In genomic region chr13:113725329-113726105, GRCh38 we compare ENCODE assay signal across 11 cellular contexts. TPM values are rescaled to one million over a fixed set of nuclear protein-coding genes. Genes with fewer than 3 reads are reported as not detected.
DNase-seq lines count a peak whose midpoint lies in the region; ATAC-seq and TF ChIP-seq lines count a peak whose summit lies in the region.
"Not testable (repeated sequence)": the region's sequence is repeated elsewhere in the genome, so short reads cannot be mapped to it uniquely, and the experiment has no call there.
"Had no signal": no experiment of that assay in that cellular context is flagged by ENCODE, and none has a peak within 500 bp of the region (broad histone marks: within the 10 kb centered on the region; RNA-seq: fewer than 3 reads in every experiment).

No MANE protein-coding gene starts in this region.

- H3K27ac ChIP-seq in mammary epithelial cell (ENCODE audit: insufficient read depth, low read depth, low read length); thymus (ENCODE audit: low read depth): not testable (repeated sequence)
- H3K27ac ChIP-seq in heart right ventricle, result peak overlapping the region in 4 of 10 donors; percentile 56 to 85 (median 77)

- H4K20me1 ChIP-seq in mammary epithelial cell (ENCODE audit: insufficient read depth, low read length), result not testable (repeated sequence)

- in situ Hi-C loops in mammary epithelial cell (cut with MboI; ENCODE audit: low sequenced_read_pairs in 2 of 2), result not testable (repeated sequence)

- CTCF ChIA-PET in mammary epithelial cell (lab: Charles Lee; ENCODE audit: low non-redundant PET), result not testable (repeated sequence)

- not testable (repeated sequence) for H3K27me3 Mint-ChIP-seq in activated CD4-positive, alpha-beta T cell treated with anti-CD3 and anti-CD28 coated beads, Interleukin-2, amount 10 ng/mL, durations not matched to agents 24 days and 14 days

- H3K27me3 ChIP-seq in mammary epithelial cell (ENCODE audit: insufficient read depth, low read length) (peaks cover 10% of the 10 kb centered on the region), heart right ventricle (peaks cover 0 to 10% (median 0%) of the 10 kb centered on the region in 7 donors)
- not testable (repeated sequence) for H3K27me3 ChIP-seq in thymus (ENCODE audit: control insufficient read depth, insufficient read depth)

- peaks cover 10% of the 10 kb centered on the region for H3K4me1 ChIP-seq in mammary epithelial cell (ENCODE audit: insufficient read depth, low read length)
- peaks cover 0 to 29% (median 12%) of the 10 kb centered on the region in 9 donors for H3K4me1 ChIP-seq in heart right ventricle
- not testable (repeated sequence) for H3K4me1 ChIP-seq in thymus (ENCODE audit: control insufficient read depth, insufficient read depth, low read length)

- ATAC-seq in heart right ventricle, result not testable (repeated sequence)

- not testable (repeated sequence) for H3K36me3 ChIP-seq in mammary epithelial cell (ENCODE audit: insufficient read depth, low read length); heart right ventricle; thymus (ENCODE audit: control insufficient read depth, insufficient read depth)

- not testable (repeated sequence) for H3K79me2 ChIP-seq in mammary epithelial cell (ENCODE audit: insufficient read depth, low read length)

- intact Hi-C loops in activated CD4-positive, alpha-beta T cell treated with anti-CD3 and anti-CD28 coated beads, Interleukin-2, amount 10 ng/mL, durations not matched to agents 24 days and 14 days (cut with micrococcal nuclease); mammary epithelial cell (cut with micrococcal nuclease); heart right ventricle (cut with DNase I): not testable (repeated sequence)

- H3K9me3 ChIP-seq in mammary epithelial cell (replicated peaks; ENCODE audit: insufficient read depth, low read length); heart right ventricle; thymus (ENCODE audit: control insufficient read depth): not testable (repeated sequence)

- DNase-seq in NCI-H2227 (lab: John Stamatoyannopoulos, UW; ENCODE audit: unreplicated experiment) (peak; percentile 38), heart right ventricle (peak; percentile 60 to 72), occipital lobe (lab: John Stamatoyannopoulos, UW) (peak; percentile 28)
- peak; percentile 87 for DNase-seq in activated CD4-positive, alpha-beta T cell treated with anti-CD3 and anti-CD28 coated beads, Interleukin-2, amount 10 ng/mL, durations not matched to agents 24 days and 14 days
- peak; percentile 54 to 67 for DNase-seq in activated T-helper 1 cell treated with anti-CD3 and anti-CD28 coated beads, Interleukin-2, amount 50 U/mL, for 16 hours (ENCODE audit: low read depth in 1 of 2, low spot score in 1 of 2)
- DNase-seq in mammary epithelial cell, result not testable (repeated sequence)
- DNase-seq in stimulated activated CD4-positive, alpha-beta T cell treated with anti-CD3 and anti-CD28 coated beads, Interleukin-4, amount 100 ng/mL, for 48 hours (ENCODE audit: low read depth in 2 of 2), result peak; percentile 36 to 54

- BruUV-seq in mammary epithelial cell (replicated peaks; lab: Mats Ljungman, UMichigan), result not testable (repeated sequence)

- not testable (repeated sequence) for H3K9me3 Mint-ChIP-seq in activated CD4-positive, alpha-beta T cell treated with anti-CD3 and anti-CD28 coated beads, Interleukin-2, amount 10 ng/mL, durations not matched to agents 24 days and 14 days

- not testable (repeated sequence) for H2AFZ ChIP-seq in mammary epithelial cell (ENCODE audit: low read depth, low read length)

- not testable (repeated sequence) for H3K9ac ChIP-seq in mammary epithelial cell (ENCODE audit: insufficient read depth, low read length)

- H3K36me3 Mint-ChIP-seq in activated CD4-positive, alpha-beta T cell treated with anti-CD3 and anti-CD28 coated beads, Interleukin-2, amount 10 ng/mL, durations not matched to agents 24 days and 14 days (ENCODE audit: low read depth), result not testable (repeated sequence)

- not testable (repeated sequence) for H3K4me1 Mint-ChIP-seq in activated CD4-positive, alpha-beta T cell treated with anti-CD3 and anti-CD28 coated beads, Interleukin-2, amount 10 ng/mL, durations not matched to agents 24 days and 14 days

- H3K27ac Mint-ChIP-seq in activated CD4-positive, alpha-beta T cell treated with anti-CD3 and anti-CD28 coated beads, Interleukin-2, amount 10 ng/mL, durations not matched to agents 24 days and 14 days, result peak overlapping the region; percentile 87

- dilution Hi-C loops in mammary epithelial cell (cut with HindIII; ENCODE audit: low sequenced_read_pairs), result not testable (repeated sequence)

- peak overlapping the region; percentile 91 for H3K4me2 ChIP-seq in mammary epithelial cell (ENCODE audit: insufficient read depth, low read depth, low read length)

- H3K4me3 Mint-ChIP-seq in activated CD4-positive, alpha-beta T cell treated with anti-CD3 and anti-CD28 coated beads, Interleukin-2, amount 10 ng/mL, durations not matched to agents 24 days and 14 days, result peak overlapping the region; percentile 80

- H3K4me3 ChIP-seq in mammary epithelial cell (replicated peaks in 1 of 3; ENCODE audit: insufficient read depth in 1 of 3, low read depth in 2 of 3, low read length in 3 of 3) (peak overlapping the region in 1 of 3 experiments; percentile 54), heart right ventricle (peak overlapping the region in 8 of 10 donors; percentile 33 to 65 (median 54)), thymus (ENCODE audit: low read length) (peak overlapping the region; percentile 56)

- not testable (repeated sequence) for TF ChIP-seq CTCF in mammary epithelial cell (conservative IDR thresholded peaks at IDR 0.05 in 1 of 2, IDR thresholded peaks at IDR 0.05 in 1 of 2; ENCODE audit: extremely low read depth in 1 of 2, insufficient read depth in 1 of 2, low read depth in 1 of 2, low read length in 2 of 2); heart right ventricle (IDR thresholded peaks at IDR 0.05)

- WGBS in mammary epithelial cell (ENCODE audit: low coverage, missing lambda C conversion rate), result no CpG with 5 or more reads among the region's 75 CpGs
- WGBS in heart right ventricle, 2 donors, result 3 to 4% methylated on average over 5 to 33 of the region's 75 CpGs
- 5% methylated on average over 19 of the region's 75 CpGs for WGBS in thymus

RNA-seq across cellular contexts. Expression of gene TMEM255B, which starts 33.5 kb away (rescaled TPM):
- 2.0 and 2.4 TPM in 2 replicates for total RNA-seq in activated CD4-positive, alpha-beta T cell treated with anti-CD3 and anti-CD28 coated beads, Interleukin-2, amount 10 ng/mL, durations not matched to agents 24 days and 14 days
- total RNA-seq in mammary epithelial cell, result 10 to 100 TPM in 1 of 2 donors, 1 to 10 TPM in 1; 4.2 to 19.0 TPM
- 8.6 TPM for polyA plus RNA-seq in mammary epithelial cell
- 4.3 TPM for polyA minus RNA-seq in mammary epithelial cell
- total RNA-seq in heart right ventricle, result 10 to 100 TPM in 2 of 10 donors, 1 to 10 TPM in 8; 2.4 to 11.1 (median 5.5) TPM
- 10 to 100 TPM in 1 of 2 donors, 1 to 10 TPM in 1; 8.6 to 12.9 TPM for polyA plus RNA-seq in heart right ventricle
- total RNA-seq in occipital lobe, result under 0.01 TPM
- polyA plus RNA-seq in thymus, result 7.2 TPM
- total RNA-seq: frontal cortex had no signal

RNA-seq across cellular contexts. Expression of gene GRK1, which starts 58.5 kb away (rescaled TPM):
- 0.07 and 0.17 TPM in 2 replicates for total RNA-seq in activated CD4-positive, alpha-beta T cell treated with anti-CD3 and anti-CD28 coated beads, Interleukin-2, amount 10 ng/mL, durations not matched to agents 24 days and 14 days
- total RNA-seq in mammary epithelial cell, result under 1 TPM in 1 of 2 donors, not detected in 1; 0.50 TPM
- not detected for polyA plus RNA-seq in mammary epithelial cell
- polyA minus RNA-seq in mammary epithelial cell, result not detected
- under 1 TPM in 6 of 10 donors, not detected in 4; 0.09 to 0.79 (median 0.22) TPM for total RNA-seq in heart right ventricle
- under 1 TPM; 0.01 to 0.22 TPM for polyA plus RNA-seq in heart right ventricle
- total RNA-seq in occipital lobe, result not detected
- polyA plus RNA-seq in thymus, result 0.11 TPM
- total RNA-seq: dermis blood vessel endothelial cell, omental fat pad had no signal
